Comparison of ENCODE assay signal across 1 cellular context in genomic region chr2:68943581-68944568, GRCh38.
TF ChIP-seq lines count a peak whose summit lies in the region.

No MANE protein-coding gene starts in this region.

TF ChIP-seq in HepG2, 621 proteins besides CTCF, POLR2A, EP300 and RAD21 (continued from another document and continues in another):
- TF ChIP-seq ZNF687 (CRISPR knock-in tag; IDR thresholded peaks at IDR 0.05) (peak; percentile 75), HOXA3 (CRISPR knock-in tag; IDR thresholded peaks at IDR 0.05) (no peak; the same call in 1 of the 2 replicates), ZNF441 (CRISPR knock-in tag; IDR thresholded peaks at IDR 0.05; ENCODE audit: borderline replicate concordance) (no peak), BRF2 (CRISPR knock-in tag; IDR thresholded peaks at IDR 0.05) (no peak), ZNF570 (CRISPR knock-in tag; IDR thresholded peaks at IDR 0.05; ENCODE audit: borderline replicate concordance) (no peak), TRIM24 (CRISPR knock-in tag; IDR thresholded peaks at IDR 0.05) (no peak), TP53 (CRISPR knock-in tag; conservative IDR thresholded peaks at IDR 0.05) (no peak), SP5 (CRISPR knock-in tag; IDR thresholded peaks at IDR 0.05; ENCODE audit: borderline replicate concordance, low read depth) (no peak), THYN1 (CRISPR knock-in tag; IDR thresholded peaks at IDR 0.05; ENCODE audit: borderline replicate concordance, low read depth) (no peak), ZMYM2 (CRISPR knock-in tag; IDR thresholded peaks at IDR 0.05) (no peak), ZNF563 (CRISPR knock-in tag; IDR thresholded peaks at IDR 0.05) (no peak), PPARG (CRISPR knock-in tag; conservative IDR thresholded peaks at IDR 0.05) (0 out of 2 replicates have a peak, but pooled peaks have one; percentile 22), E2F2 (CRISPR knock-in tag; IDR thresholded peaks at IDR 0.05; ENCODE audit: borderline replicate concordance) (no peak), ARNT2 (CRISPR knock-in tag; IDR thresholded peaks at IDR 0.05; ENCODE audit: low read depth) (no peak), HIC2 (CRISPR knock-in tag; IDR thresholded peaks at IDR 0.05; ENCODE audit: low read depth) (no peak), SIX4 (CRISPR knock-in tag; IDR thresholded peaks at IDR 0.05) (no peak), MAF1 (CRISPR knock-in tag; IDR thresholded peaks at IDR 0.05; ENCODE audit: borderline replicate concordance) (no peak), ZNF232 (CRISPR knock-in tag; IDR thresholded peaks at IDR 0.05; ENCODE audit: borderline replicate concordance) (no peak), ZSCAN22 (CRISPR knock-in tag; IDR thresholded peaks at IDR 0.05) (no peak), ZNF382 (CRISPR knock-in tag; IDR thresholded peaks at IDR 0.05; ENCODE audit: borderline replicate concordance) (no peak), PCBP1 (IDR thresholded peaks at IDR 0.05; ENCODE audit: borderline replicate concordance, low read depth, low read length) (no peak), DR1 (CRISPR knock-in tag; IDR thresholded peaks at IDR 0.05) (no peak), ZNF609 (CRISPR knock-in tag; IDR thresholded peaks at IDR 0.05; ENCODE audit: borderline replicate concordance) (0 out of 2 replicates have a peak, but pooled peaks have one; percentile 56), ZNF17 (CRISPR knock-in tag; IDR thresholded peaks at IDR 0.05) (no peak), PHB2 (IDR thresholded peaks at IDR 0.05; ENCODE audit: partially characterized antibody) (no peak), ZNF510 (CRISPR knock-in tag; IDR thresholded peaks at IDR 0.05; ENCODE audit: low read depth) (no peak), UBTF (CRISPR knock-in tag; IDR thresholded peaks at IDR 0.05) (no peak), ZNF746 (CRISPR knock-in tag; IDR thresholded peaks at IDR 0.05) (no peak), ZBTB49 (CRISPR knock-in tag; IDR thresholded peaks at IDR 0.05; ENCODE audit: borderline replicate concordance) (no peak), ZNF644 (CRISPR knock-in tag; IDR thresholded peaks at IDR 0.05; ENCODE audit: low read depth) (no peak), ZNF713 (CRISPR knock-in tag; IDR thresholded peaks at IDR 0.05) (no peak), SETDB1 (CRISPR knock-in tag; IDR thresholded peaks at IDR 0.05; ENCODE audit: borderline replicate concordance) (0 out of 2 replicates have a peak, but pooled peaks have one; percentile 9), HNF4G (IDR thresholded peaks at IDR 0.05; ENCODE audit: borderline replicate concordance, low read depth, low read length) (no peak), HNF4G (CRISPR knock-in tag; IDR thresholded peaks at IDR 0.05; ENCODE audit: borderline replicate concordance, low read depth) (no peak), ASH2L (IDR thresholded peaks at IDR 0.05; ENCODE audit: insufficient read length, low read depth, low read length) (no peak), KDM4B (CRISPR knock-in tag; IDR thresholded peaks at IDR 0.05) (no peak), ISL2 (CRISPR knock-in tag; IDR thresholded peaks at IDR 0.05) (no peak), ZNF484 (CRISPR knock-in tag; IDR thresholded peaks at IDR 0.05; ENCODE audit: borderline replicate concordance, low read depth) (no peak), STAT5B (CRISPR knock-in tag; IDR thresholded peaks at IDR 0.05) (no peak), ZNF512B (CRISPR knock-in tag; IDR thresholded peaks at IDR 0.05; ENCODE audit: borderline replicate concordance) (no peak), ZNF773 (CRISPR knock-in tag; IDR thresholded peaks at IDR 0.05; ENCODE audit: borderline replicate concordance) (no peak)
